In genomic region chr1:201254625-201255469, GRCh38 we compare ENCODE assay signal across 8 cellular contexts.
DNase-seq lines count a peak whose midpoint lies in the region; ATAC-seq and TF ChIP-seq lines count a peak whose summit lies in the region.

No MANE protein-coding gene starts in this region.

- no peaks in the 10 kb centered on the region for H3K79me2 ChIP-seq in DOHH2 (ENCODE audit: control insufficient read depth, low read length)

- no peaks in the 10 kb centered on the region for H4K20me1 ChIP-seq in DOHH2 (ENCODE audit: control insufficient read depth, insufficient read depth, low read depth, low read length)

- H3F3A ChIP-seq in DOHH2 (ENCODE audit: control insufficient read depth, insufficient read depth), result no peaks in the 10 kb centered on the region

- ATAC-seq in HG03045 (IDR thresholded peaks at IDR 0.05; ENCODE audit: unreplicated experiment), result no peak
- ATAC-seq in HG03460 (IDR thresholded peaks at IDR 0.05; ENCODE audit: unreplicated experiment), result no peak

- H3K9me3 ChIP-seq in DOHH2 (ENCODE audit: control insufficient read depth, insufficient read depth, low read length), result no peaks in the 10 kb centered on the region

- H3K27me3 ChIP-seq in DOHH2 (ENCODE audit: control insufficient read depth, low read length), result no peaks in the 10 kb centered on the region

- no peak overlapping the region for H3K27ac ChIP-seq in DOHH2 (ENCODE audit: low read depth, low read length)

- no peaks in the 10 kb centered on the region for H3K9me2 ChIP-seq in DOHH2 (replicated peaks; ENCODE audit: control insufficient read depth, low read length)

- no peaks in the 10 kb centered on the region for H3K36me3 ChIP-seq in DOHH2 (ENCODE audit: control insufficient read depth, low read length)

- DNase-seq in HUDEP-2 (lab: John Stamatoyannopoulos, UW; ENCODE audit: unreplicated experiment in 76 of 76), result peak in 43 of 76 experiments; percentile 7 to 75 (median 42)
- DNase-seq in T-helper 2 cell, result peak in 4 of 5 experiments; percentile 19 to 57 (median 40)
- peak; percentile 69 for DNase-seq in astrocyte of the hippocampus (ENCODE audit: low read depth, low spot score)
- DNase-seq in inferior parietal cortex (ENCODE audit: extremely low spot score), result peak; percentile 69
- DNase-seq in stimulated activated CD4-positive, alpha-beta T cell treated with anti-CD3 and anti-CD28 coated beads, Interleukin-15, amount 100 ng/mL, for 48 hours (ENCODE audit: low read depth in 2 of 2), result peak; percentile 43 to 59

- TF ChIP-seq CTCF in DOHH2 (IDR thresholded peaks at IDR 0.05; ENCODE audit: low read depth, low read length, poor library complexity, severe bottlenecking), result peak; percentile 95

- H3K4me1 ChIP-seq in DOHH2 (ENCODE audit: control insufficient read depth, low read length), result no peaks in the 10 kb centered on the region

- H3K4me3 ChIP-seq in DOHH2 (ENCODE audit: low read length), result no peak overlapping the region

- H3K4me2 ChIP-seq in DOHH2 (ENCODE audit: low read length), result no peak overlapping the region
